Comparison of ENCODE assay signal across 24 cellular contexts in the genomic region with DNA sequence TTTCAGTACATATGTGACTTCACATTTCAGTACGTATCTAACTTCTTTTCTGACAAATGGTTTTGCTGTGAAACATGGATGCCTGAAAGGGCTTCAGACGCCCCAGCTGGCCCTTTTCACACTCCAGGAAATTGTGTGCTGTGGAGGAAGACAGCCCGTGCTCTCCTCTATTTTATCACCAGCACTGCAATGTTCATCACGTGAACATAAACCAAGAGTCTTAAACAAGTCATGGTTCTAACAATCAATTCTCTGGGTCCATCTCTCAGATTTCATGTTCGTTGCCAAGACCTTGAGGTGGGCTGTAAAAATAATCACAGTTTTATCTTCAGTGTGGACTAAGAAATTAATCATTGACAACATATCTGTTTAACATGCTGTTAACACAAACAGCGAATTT.
DNase-seq lines count a peak whose midpoint lies in the region; ATAC-seq, FAIRE-seq and TF ChIP-seq lines count a peak whose summit lies in the region.
"Had no signal": no experiment of that assay in that cellular context is flagged by ENCODE, and none has a peak within 500 bp of the region (broad histone marks: within the 10 kb centered on the region; RNA-seq: fewer than 3 reads in every experiment).

No MANE protein-coding gene starts in this region.

- ATAC-seq in HG03571 (IDR thresholded peaks at IDR 0.05; ENCODE audit: unreplicated experiment): no peak
- ATAC-seq: HepG2 had no signal

- H3K4me3 ChIP-seq in Loucy (ENCODE audit: low read length, poor library complexity, severe bottlenecking): no peak overlapping the region
- no peak overlapping the region for H3K4me3 ChIP-seq in small intestine (ENCODE audit: low read depth in 1 of 2, low read length in 2 of 2)
- no peak overlapping the region for H3K4me3 ChIP-seq in A673 (ENCODE audit: low read depth, low read length, poor library complexity, severe bottlenecking)

- DNase-seq in caudate nucleus (lab: John Stamatoyannopoulos, UW) (no peak), left kidney (ENCODE audit: low read depth, low spot score) (peak; percentile 72), small intestine (peak; percentile 78), NCI-H2107 (lab: John Stamatoyannopoulos, UW) (no peak), A673 (ENCODE audit: low spot score) (no peak), NCI-H146 (lab: John Stamatoyannopoulos, UW) (no peak)
- DNase-seq: CD4-positive, CD25-positive, alpha-beta regulatory T cell; EL; GF-D8; KBM-7; MV-4-11; NCI-H1930; NCI-H226; NCI-H510A treated with DMSO at 0.1 percent for 48 hours; NCI-H748 treated with DMSO at 0.1 percent for 48 hours; NK-92 treated with Interleukin-12 subunit alpha and Interleukin-12 subunit beta, amount 100 ng/mL, for 24 hours; SIG-M5; SK-N-SH had no signal

- H3K27ac ChIP-seq in caudate nucleus (ENCODE audit: low read depth, low read length) (peak overlapping the region; percentile 99), small intestine (ENCODE audit: low read depth in 1 of 2, low read length in 1 of 2) (no peak overlapping the region), A673 (ENCODE audit: low read depth, low read length, poor library complexity, severe bottlenecking) (no peak overlapping the region)
- H3K27ac ChIP-seq: HL-60 had no signal

- H3F3A ChIP-seq in Loucy (ENCODE audit: low read depth): no peaks in the 10 kb centered on the region

- no TSS peak for BruUV-seq in A673 (replicated peaks; lab: Mats Ljungman, UMichigan)

- no peaks in the 10 kb centered on the region for H3K9me3 ChIP-seq in Loucy (ENCODE audit: insufficient read depth, low read depth, low read length)
- H3K9me3 ChIP-seq in small intestine (ENCODE audit: control insufficient read depth, low read depth): no peaks in the 10 kb centered on the region
- no peaks in the 10 kb centered on the region for H3K9me3 ChIP-seq in A673 (ENCODE audit: low read depth, low read length, poor library complexity, severe bottlenecking)

- 8 to 23% (median 21%) methylated on average over 6 of the region's 6 CpGs for WGBS in small intestine, 3 donors

- TF ChIP-seq CTCF in Loucy (conservative IDR thresholded peaks at IDR 0.05; ENCODE audit: low read length): no peak
- TF ChIP-seq CTCF in A673 (conservative IDR thresholded peaks at IDR 0.05; ENCODE audit: low read depth, low read length): no peak

- CTCF ChIA-PET in A673 (lab: Charles Lee): no interaction called here

- H3K27me3 ChIP-seq in Loucy (ENCODE audit: insufficient read depth, low read length, poor library complexity, severe bottlenecking) (no peaks in the 10 kb centered on the region), small intestine (ENCODE audit: control insufficient read depth in 2 of 2, insufficient read depth in 2 of 2, low read length in 2 of 2) (no peaks in the 10 kb centered on the region), A673 (replicated peaks; ENCODE audit: insufficient read depth, low read depth, low read length, poor library complexity) (peaks cover 97% of the 10 kb centered on the region)

- POLR2A ChIA-PET in A673 (lab: Charles Lee; ENCODE audit: low non-redundant PET): no interaction called here

- no peaks in the 10 kb centered on the region for H4K20me1 ChIP-seq in Loucy (ENCODE audit: insufficient read depth, low read length, poor library complexity, severe bottlenecking)

- intact Hi-C loops in A673 (cut with micrococcal nuclease; ENCODE audit: unreplicated experiment): no loop called here

- no peaks in the 10 kb centered on the region for H3K9me2 ChIP-seq in Loucy (replicated peaks; ENCODE audit: low read depth, low read length)
- H3K9me2 ChIP-seq: SK-N-SH had no signal

- H3K79me2 ChIP-seq in Loucy (ENCODE audit: insufficient read depth, low read length): no peaks in the 10 kb centered on the region

- H3K4me1 ChIP-seq in Loucy (ENCODE audit: insufficient read depth, low read length, poor library complexity, severe bottlenecking): no peaks in the 10 kb centered on the region
- no peaks in the 10 kb centered on the region for H3K4me1 ChIP-seq in small intestine (ENCODE audit: control insufficient read depth in 2 of 2, insufficient read depth in 1 of 2, low read depth in 1 of 2, low read length in 1 of 2)
- no peaks in the 10 kb centered on the region for H3K4me1 ChIP-seq in A673 (ENCODE audit: insufficient read depth, low read length, poor library complexity, severe bottlenecking)

- H3K4me2 ChIP-seq in Loucy (ENCODE audit: low read depth, low read length, poor library complexity, severe bottlenecking): no peak overlapping the region
- H3K4me2 ChIP-seq: SK-N-SH had no signal

- no peaks in the 10 kb centered on the region for H3K36me3 ChIP-seq in Loucy (ENCODE audit: insufficient read depth, low read length)
- no peaks in the 10 kb centered on the region for H3K36me3 ChIP-seq in small intestine (ENCODE audit: control insufficient read depth in 2 of 2, insufficient read depth in 2 of 2, low read length in 2 of 2)
- H3K36me3 ChIP-seq in A673 (ENCODE audit: insufficient read depth, low read length, poor library complexity, severe bottlenecking): no peaks in the 10 kb centered on the region

- FAIRE-seq in small intestine (lab: Jason Lieb, UNC): no peak
- FAIRE-seq: A204.1, GM19239, HepG2 had no signal

- H3K9ac ChIP-seq in Loucy (ENCODE audit: low read depth, low read length, poor library complexity, severe bottlenecking): no peak overlapping the region
- H3K9ac ChIP-seq: SK-N-SH had no signal

- 0 out of 2 replicates have a peak overlapping the region, but pooled peaks have one; percentile 1 for H2AFZ ChIP-seq in Loucy (ENCODE audit: low read length)

Comparison
In these comparisons a context has a peak if more than half of its experiments do, and no peak if none do; other contexts are left out.
1. DNase-seq: peak in left kidney (single experiment) and small intestine (single experiment); none in caudate nucleus (0 of 61), NCI-H2107 (single experiment), A673 (single experiment) and NCI-H146 (single experiment).